In the genomic region with DNA sequence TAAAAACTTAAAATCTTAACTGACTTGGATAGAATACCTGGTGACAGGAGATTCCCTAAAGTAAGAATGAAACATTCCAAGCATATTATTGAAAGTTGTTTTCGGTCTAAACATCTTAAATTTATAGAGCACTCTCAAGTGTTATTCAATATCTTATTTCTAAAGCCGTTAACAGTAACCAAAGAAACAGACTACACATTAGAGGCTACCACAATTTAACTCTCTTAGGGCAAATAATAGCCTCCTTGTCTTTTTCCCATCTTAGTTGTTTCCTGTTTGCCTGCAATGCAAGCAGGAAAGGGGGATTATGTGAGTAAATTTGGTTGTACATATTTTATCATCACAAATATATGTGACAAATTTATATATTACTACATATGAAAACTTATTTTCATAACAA, we compare ENCODE assay signal across 33 cellular contexts.
"Had no signal": no experiment of that assay in that cellular context is flagged by ENCODE, and none has a peak within 500 bp of the region (broad histone marks: within the 10 kb centered on the region; RNA-seq: fewer than 3 reads in every experiment).

No MANE protein-coding gene starts in this region.

- H3K9me3 ChIP-seq: body of pancreas, breast epithelium, Peyer's patch had no signal

- DNase-seq: activated CD4-positive, alpha-beta T cell treated with anti-CD3 and anti-CD28 coated beads, Interleukin-2, amount 10 ng/mL, durations not matched to agents 24 days and 14 days; activated CD4-positive, alpha-beta T cell treated with anti-CD3 and anti-CD28 coated beads, Interleukin-2, amount 50 U/mL, for 4 hours; activated CD8-positive, alpha-beta T cell treated with anti-CD3 and anti-CD28 coated beads for 36 hours; activated effector memory CD4-positive, alpha-beta T cell treated with anti-CD3 and anti-CD28 coated beads, Interleukin-2, amount 50 U/mL, for 16 hours; activated naive CD4-positive, alpha-beta T cell; activated naive CD4-positive, alpha-beta T cell treated with anti-CD3 and anti-CD28 coated beads, Interleukin-2, amount 50 U/mL, for 16 hours; activated naive CD8-positive, alpha-beta T cell treated with anti-CD3 and anti-CD28 coated beads for 36 hours; activated T-cell treated with anti-CD3 and anti-CD28 coated beads, Interleukin-2, amount 50 U/mL, for 1 hour; activated T-cell treated with anti-CD3 and anti-CD28 coated beads, Interleukin-2, amount 50 U/mL, for 72 hours; amniotic stem cell; body of pancreas; MM.1S; NCI-H1105; NCI-H1417 treated with DMSO at 0.1 percent for 48 hours; NCI-H187 treated with DMSO at 0.1 percent for 48 hours; NCI-H2081; NCI-H2171 treated with DMSO at 0.1 percent for 48 hours; NCI-H226; NCI-H524 treated with DMSO at 0.1 percent for 48 hours; NK-92 treated with Interleukin-12 subunit alpha and Interleukin-12 subunit beta, amount 100 ng/mL, for 24 hours; PC-3; Peyer's patch; SIG-M5; SW 1271; T-helper 1 cell; T-helper 2 cell; T-helper 9 cell had no signal

- H3K36me3 ChIP-seq: breast epithelium had no signal

- ATAC-seq: activated CD8-positive, alpha-beta T cell treated with anti-CD3 and anti-CD28 coated beads for 36 hours; activated T-cell treated with anti-CD3 and anti-CD28 coated beads, Interleukin-2, amount 50 U/mL, for 72 hours; activated T-helper 17 cell treated with anti-CD3 and anti-CD28 coated beads, Interleukin-2, amount 50 U/mL, for 72 hours; body of pancreas; PC-3; Right ventricle myocardium inferior had no signal

- H3K9ac ChIP-seq: KMS-11 had no signal

- H3K4me2 ChIP-seq: KMS-11 had no signal

- H3K4me3 ChIP-seq: body of pancreas, breast epithelium, Peyer's patch had no signal

- H3K27ac ChIP-seq: body of pancreas, breast epithelium, KMS-11, Peyer's patch, RWPE1 had no signal

- H3K27me3 ChIP-seq: body of pancreas, breast epithelium, Peyer's patch had no signal

- H3K4me1 ChIP-seq: breast epithelium, Peyer's patch had no signal

- FAIRE-seq: astrocyte had no signal
